ENCODE assay signal across 18 cellular contexts in genomic region chr21:16241500-16241963, GRCh38.
DNase-seq lines count a peak whose midpoint lies in the region; ATAC-seq and TF ChIP-seq lines count a peak whose summit lies in the region.
"Had no signal": no experiment of that assay in that cellular context is flagged by ENCODE, and none has a peak within 500 bp of the region (broad histone marks: within the 10 kb centered on the region; RNA-seq: fewer than 3 reads in every experiment).

No MANE protein-coding gene starts in this region.

- TF ChIP-seq CTCF in osteocyte (IDR thresholded peaks at IDR 0.05) (no peak), mesothelial cell of epicardium (IDR thresholded peaks at IDR 0.05; ENCODE audit: unreplicated experiment) (no peak)

- no peak overlapping the region for H3K4me3 Mint-ChIP-seq in osteocyte (ENCODE audit: unreplicated experiment)
- H3K4me3 Mint-ChIP-seq in mesothelial cell of epicardium: no peak overlapping the region
- H3K4me3 Mint-ChIP-seq: activated T-helper 1 cell treated with anti-CD3 and anti-CD28 coated beads, Interleukin-12 subunit alpha, Interleukin-12 subunit beta, Interleukin-2, Interleukin-4 antibody, amounts not matched to agents 30 ng/mL and 10 ng/mL and 1 ng/mL, durations not matched to agents 14 hours and 24 hours and 36 hours; CD4-positive, alpha-beta T cell; natural killer cell treated with Interleukin-12 subunit alpha and Interleukin-12 subunit beta and Interleukin-15 and Interleukin-18, amount 100 ng/mL, for 72 hours; T-cell had no signal

- H3K9me3 Mint-ChIP-seq in osteocyte (ENCODE audit: unreplicated experiment) (peaks cover 8% of the 10 kb centered on the region), mesothelial cell of epicardium (peaks cover 4% of the 10 kb centered on the region)
- H3K9me3 Mint-ChIP-seq: activated T-helper 1 cell treated with anti-CD3 and anti-CD28 coated beads, Interleukin-12 subunit alpha, Interleukin-12 subunit beta, Interleukin-2, Interleukin-4 antibody, amounts not matched to agents 30 ng/mL and 10 ng/mL and 1 ng/mL, durations not matched to agents 14 hours and 24 hours and 36 hours; CD4-positive, alpha-beta T cell; natural killer cell treated with Interleukin-12 subunit alpha and Interleukin-12 subunit beta and Interleukin-15 and Interleukin-18, amount 100 ng/mL, for 72 hours had no signal

- H3K36me3 Mint-ChIP-seq in osteocyte (ENCODE audit: unreplicated experiment) (peaks cover 10% of the 10 kb centered on the region), mesothelial cell of epicardium (peaks cover 10% of the 10 kb centered on the region)
- H3K36me3 Mint-ChIP-seq: natural killer cell treated with Interleukin-12 subunit alpha and Interleukin-12 subunit beta and Interleukin-15 and Interleukin-18, amount 100 ng/mL, for 72 hours; T-cell had no signal

- no peak for ATAC-seq in HG02970 (IDR thresholded peaks at IDR 0.05; ENCODE audit: low FRiP score, unreplicated experiment)
- ATAC-seq: gastroesophageal sphincter; HCT116; natural killer cell treated with Interleukin-12 subunit alpha and Interleukin-12 subunit beta and Interleukin-15 and Interleukin-18, amount 100 ng/mL, for 72 hours; T-cell had no signal

- CTCF ChIA-PET in HEK293T (lab: Yijun Ruan, JAX): no interaction called here

- DNase-seq in HEK293T (ENCODE audit: extremely low spot score) (peak; percentile 28), UCSD-AML1 (lab: John Stamatoyannopoulos, UW; ENCODE audit: unreplicated experiment) (peak; percentile 38), glomerular endothelial cell (ENCODE audit: extremely low read depth, low read depth, low spot score) (peak; percentile 92), osteocyte (ENCODE audit: extremely low spot score, unreplicated experiment) (no peak), mesothelial cell of epicardium (ENCODE audit: low spot score in 2 of 2, unreplicated experiment in 2 of 2) (no peak), NCI-H1694 treated with DMSO at 0.1 percent for 48 hours (lab: John Stamatoyannopoulos, UW) (no peak), A172 (ENCODE audit: low spot score) (no peak)
- DNase-seq: activated CD4-positive, alpha-beta T cell treated with anti-CD3 and anti-CD28 coated beads, Interleukin-2, amount 50 U/mL, for 4 hours; CD4-positive, alpha-beta T cell; effector CD8-positive, alpha-beta T cell; left ventricle myocardium inferior; NCI-H2227 treated with DMSO at 0.1 percent for 48 hours; T-cell had no signal

- H3K27ac Mint-ChIP-seq in osteocyte (ENCODE audit: unreplicated experiment) (peak overlapping the region; percentile 75), mesothelial cell of epicardium (no peak overlapping the region)
- H3K27ac Mint-ChIP-seq: activated T-helper 1 cell treated with anti-CD3 and anti-CD28 coated beads, Interleukin-12 subunit alpha, Interleukin-12 subunit beta, Interleukin-2, Interleukin-4 antibody, amounts not matched to agents 30 ng/mL and 10 ng/mL and 1 ng/mL, durations not matched to agents 14 hours and 24 hours and 36 hours; CD4-positive, alpha-beta T cell; natural killer cell treated with Interleukin-12 subunit alpha and Interleukin-12 subunit beta and Interleukin-15 and Interleukin-18, amount 100 ng/mL, for 72 hours; T-cell had no signal

- peaks cover 25% of the 10 kb centered on the region for H3K4me1 Mint-ChIP-seq in osteocyte (ENCODE audit: unreplicated experiment)
- H3K4me1 Mint-ChIP-seq in mesothelial cell of epicardium: peaks cover 9% of the 10 kb centered on the region
- H3K4me1 Mint-ChIP-seq: T-cell had no signal

- H3K27me3 Mint-ChIP-seq in osteocyte (ENCODE audit: unreplicated experiment): no peaks in the 10 kb centered on the region
- H3K27me3 Mint-ChIP-seq in mesothelial cell of epicardium (ENCODE audit: low read depth): no peaks in the 10 kb centered on the region
- H3K27me3 Mint-ChIP-seq: CD4-positive, alpha-beta T cell; natural killer cell treated with Interleukin-12 subunit alpha and Interleukin-12 subunit beta and Interleukin-15 and Interleukin-18, amount 100 ng/mL, for 72 hours; T-cell had no signal

- POLR2A ChIA-PET in HEK293T (lab: Yijun Ruan, JAX): interaction anchor here (1.3 kb wide), 1 partner anchor 47 kb away, joined by 5 read pairs; no protein-coding TSS in a partner anchor

TF ChIP-seq in HEK293T, 16 proteins besides CTCF, POLR2A, EP300 and RAD21:
- TF ChIP-seq, protein P1, sequence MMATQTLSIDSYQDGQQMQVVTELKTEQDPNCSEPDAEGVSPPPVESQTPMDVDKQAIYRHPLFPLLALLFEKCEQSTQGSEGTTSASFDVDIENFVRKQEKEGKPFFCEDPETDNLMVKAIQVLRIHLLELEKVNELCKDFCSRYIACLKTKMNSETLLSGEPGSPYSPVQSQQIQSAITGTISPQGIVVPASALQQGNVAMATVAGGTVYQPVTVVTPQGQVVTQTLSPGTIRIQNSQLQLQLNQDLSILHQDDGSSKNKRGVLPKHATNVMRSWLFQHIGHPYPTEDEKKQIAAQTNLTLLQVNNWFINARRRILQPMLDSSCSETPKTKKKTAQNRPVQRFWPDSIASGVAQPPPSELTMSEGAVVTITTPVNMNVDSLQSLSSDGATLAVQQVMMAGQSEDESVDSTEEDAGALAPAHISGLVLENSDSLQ (IDR thresholded peaks at IDR 0.05): no peak; the same call in 1 of the 2 replicates
- TF ChIP-seq L3MBTL2 (conservative IDR thresholded peaks at IDR 0.05) (no peak), NFRKB (IDR thresholded peaks at IDR 0.05) (no peak), FOXA1 (IDR thresholded peaks at IDR 0.05) (no peak), SUZ12 (IDR thresholded peaks at IDR 0.05) (no peak)

Comparison
In these comparisons a context has a peak if more than half of its experiments do, and no peak if none do; other contexts are left out.
1. DNase-seq: peak in HEK293T (single experiment), UCSD-AML1 (single experiment) and glomerular endothelial cell (single experiment); none in osteocyte (single experiment), mesothelial cell of epicardium (0 of 2), NCI-H1694 treated with DMSO at 0.1 percent for 48 hours (single experiment) and A172 (single experiment).